ENCODE assay signal across 8 cellular contexts in the genomic region with DNA sequence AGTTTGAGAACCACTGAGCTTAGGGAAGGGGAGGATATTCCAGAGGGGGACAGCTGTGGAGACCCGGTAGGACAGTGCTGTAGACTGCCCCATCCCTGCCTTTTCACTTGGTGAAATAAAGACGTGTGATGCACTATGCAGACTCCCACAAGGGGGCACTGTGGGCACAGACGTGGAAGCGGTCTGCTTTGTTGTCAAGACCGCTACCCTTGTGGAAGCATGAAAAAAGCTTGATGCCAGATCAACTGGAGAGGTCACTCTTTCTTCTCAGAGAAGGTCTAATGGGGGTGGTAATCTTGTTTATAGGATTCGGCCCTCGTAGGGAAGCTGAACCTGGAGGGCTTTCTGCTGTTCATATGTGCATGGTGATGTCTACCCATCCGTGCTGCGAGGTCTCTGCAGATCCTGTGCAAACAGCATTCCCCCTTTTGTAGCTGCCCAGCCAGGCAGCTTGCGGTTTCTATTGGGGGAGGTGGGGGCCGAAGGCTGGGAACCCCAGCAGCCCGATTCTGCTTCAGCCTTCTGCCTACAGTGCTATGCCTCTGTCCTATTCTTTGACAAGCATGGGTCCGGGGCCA. TPM values are rescaled to one million over a fixed set of nuclear protein-coding genes. Genes with fewer than 3 reads are reported as not detected.
A peak's percentile ranks its signal among the peaks of the same experiment; 100 is the strongest.
DNase-seq lines count a peak whose midpoint lies in the region; ATAC-seq and TF ChIP-seq lines count a peak whose summit lies in the region.

No MANE protein-coding gene starts in this region.

- H3K9me3 Mint-ChIP-seq in nephron: no peaks in the 10 kb centered on the region

- H3K4me2 ChIP-seq in OCI-LY7 (ENCODE audit: low read length): peak overlapping the region; percentile 28; the same call in 1 of the 2 replicates

- peak overlapping the region; percentile 33; the same call in 1 of the 2 replicates for H2AFZ ChIP-seq in OCI-LY7 (ENCODE audit: low read length)

- H3K36me3 ChIP-seq in OCI-LY7 (ENCODE audit: insufficient read depth, low read length) (peaks cover 14% of the 10 kb centered on the region), esophagus squamous epithelium (peaks cover 0 to 19% (median 0%) of the 10 kb centered on the region in 3 donors)

- H4K20me1 ChIP-seq in OCI-LY7 (ENCODE audit: insufficient read depth, low read length): no peaks in the 10 kb centered on the region

- no peaks in the 10 kb centered on the region for H3K9me2 ChIP-seq in OCI-LY7 (ENCODE audit: insufficient read depth, low read length)

- BruUV-seq in OCI-LY7 (replicated peaks; lab: Mats Ljungman, UMichigan): no TSS peak

- H3K27me3 Mint-ChIP-seq in nephron (ENCODE audit: low read depth): peaks cover 3% of the 10 kb centered on the region

- peak overlapping the region in 1 of 3 experiments; percentile 10 for H3K4me3 Mint-ChIP-seq in nephron

- peaks cover 8% of the 10 kb centered on the region for H3K36me3 Mint-ChIP-seq in nephron (ENCODE audit: low read depth)

- intact Hi-C loops in OCI-LY7 (cut with micrococcal nuclease; ENCODE audit: unreplicated experiment) (loop anchor here (1.0 to 5.0 kb wide), 4 partner anchors 256 to 1150 kb away; no protein-coding TSS in a partner anchor), esophagus squamous epithelium (cut with DNase I) (loop anchor here (5.0 kb wide), 1 partner anchor 1145 kb away; no protein-coding TSS in a partner anchor)

- peak overlapping the region; percentile 3 to 46 (median 10) for H3K27ac Mint-ChIP-seq in nephron

- peak; percentile 46 for DNase-seq in AG04449 (ENCODE audit: low read depth, low spot score)
- DNase-seq in HuH-7 (ENCODE audit: low spot score): peak; percentile 55
- peak; percentile 86 for DNase-seq in OCI-LY7 (ENCODE audit: low spot score)
- DNase-seq in activated T-cell treated with anti-CD3 and anti-CD28 coated beads for 48 hours (ENCODE audit: low read depth): peak; percentile 68
- DNase-seq in esophagus squamous epithelium (lab: John Stamatoyannopoulos, UW): peak; percentile 22
- DNase-seq in stimulated activated naive CD4-positive, alpha-beta T cell (lab: John Stamatoyannopoulos, UW): peak; percentile 60 to 85 (median 72)

- H3K4me1 Mint-ChIP-seq in nephron: peaks cover 39% of the 10 kb centered on the region

- CTCF ChIA-PET in AG04449 (lab: Yijun Ruan, JAX) (interaction anchor here (0.6 to 5.8 kb wide), 75 partner anchors 10 to 1209 kb away, joined by 3 to 86 read pairs (median 4); partner anchors contain the start of gene RPS24), OCI-LY7 (lab: Charles Lee; ENCODE audit: unreplicated experiment) (interaction anchor here (0.5 to 1.1 kb wide), 2 partner anchors 28 to 1155 kb away, joined by 3 read pairs; no protein-coding TSS in a partner anchor)

- no peaks in the 10 kb centered on the region for H3K27me3 ChIP-seq in esophagus squamous epithelium

- H3K79me2 ChIP-seq in OCI-LY7 (ENCODE audit: insufficient read depth, low read depth, low read length): no peaks in the 10 kb centered on the region

- no peak for TF ChIP-seq POLR2A in esophagus squamous epithelium (IDR thresholded peaks at IDR 0.05)

- peak; percentile 58 for ATAC-seq in GM18861 (IDR thresholded peaks at IDR 0.05; ENCODE audit: unreplicated experiment)

- H3K4me1 ChIP-seq in OCI-LY7 (ENCODE audit: insufficient read depth, low read length, poor library complexity, severe bottlenecking) (peaks cover 27% of the 10 kb centered on the region), esophagus squamous epithelium (peaks cover 3 to 46% (median 8%) of the 10 kb centered on the region in 3 donors)

- H3K9me3 ChIP-seq in OCI-LY7 (ENCODE audit: low read length) (no peaks in the 10 kb centered on the region), esophagus squamous epithelium (no peaks in the 10 kb centered on the region)

- WGBS in esophagus squamous epithelium, 2 donors: 19 to 25% methylated on average over 8 to 11 of the region's 13 CpGs

- H3K27ac ChIP-seq in OCI-LY7 (ENCODE audit: low read depth, low read length, poor library complexity, severe bottlenecking): no peak overlapping the region
- H3K27ac ChIP-seq in esophagus squamous epithelium: peak overlapping the region in 1 of 4 donors; percentile 54

- TF ChIP-seq CTCF in AG04449 (IDR thresholded peaks at IDR 0.05; ENCODE audit: insufficient read depth, low read length, missing control alignments): peak; percentile 86
- TF ChIP-seq CTCF in OCI-LY7 (conservative IDR thresholded peaks at IDR 0.05; ENCODE audit: low read length): peak; percentile 88
- peak; percentile 75 to 93 (median 88) for TF ChIP-seq CTCF in esophagus squamous epithelium (IDR thresholded peaks at IDR 0.05)
- TF ChIP-seq CTCF in nephron (IDR thresholded peaks at IDR 0.05; ENCODE audit: unreplicated experiment in 3 of 3): peak; percentile 80 to 92 (median 90)

- H3K4me3 ChIP-seq in AG04449 (ENCODE audit: low read depth, low read length): no peak overlapping the region
- H3K4me3 ChIP-seq in OCI-LY7 (ENCODE audit: low read depth, low read length, poor library complexity, severe bottlenecking): no peak overlapping the region
- H3K4me3 ChIP-seq in esophagus squamous epithelium: no peak overlapping the region

- POLR2A ChIA-PET in AG04449 (lab: Yijun Ruan, JAX): no interaction called here
- POLR2A ChIA-PET in OCI-LY7 (lab: Charles Lee): interaction anchor here (1.1 to 1.8 kb wide), 3 partner anchors 11 to 1147 kb away, joined by 3 to 5 read pairs (median 4); partner anchors contain the start of gene RPS24

RNA-seq across cellular contexts. Expression of gene RPS24, which starts 13.7 kb away (rescaled TPM):
- 3,395 and 3,631 TPM in 2 replicates for total RNA-seq in OCI-LY7 (2014; rRNA removed; shearing (Covaris generic))
- 2,059 and 2,387 TPM in 2 replicates for total RNA-seq in OCI-LY7 (2022)
- 1,000 to 10,000 TPM; 1,266 to 3,992 (median 2,440) TPM for total RNA-seq in esophagus squamous epithelium

RNA-seq across cellular contexts. Expression of gene POLR3A, which starts 18.1 kb away (rescaled TPM):
- total RNA-seq in OCI-LY7 (2014; rRNA removed; shearing (Covaris generic)): 11.6 and 16.3 TPM in 2 replicates
- 18.1 and 21.5 TPM in 2 replicates for total RNA-seq in OCI-LY7 (2022)
- total RNA-seq in esophagus squamous epithelium: 10 to 100 TPM in 3 of 4 donors, 1 to 10 TPM in 1; 8.3 to 13.5 (median 12.0) TPM

Comparison
In these comparisons a context has a peak if more than half of its experiments do, and no peak if none do; other contexts are left out.
1. DNase-seq: peak in every context shown above with its lines; median percentile 86 in OCI-LY7; 72 in stimulated activated naive CD4-positive, alpha-beta T cell; 68 in activated T-cell treated with anti-CD3 and anti-CD28 coated beads for 48 hours; 55 in HuH-7; 46 in AG04449; 22 in esophagus squamous epithelium.